In genomic region chr3:38130631-38131065, GRCh38 we compare ENCODE assay signal across 20 cellular contexts. TPM values are rescaled to one million over a fixed set of nuclear protein-coding genes. Genes with fewer than 3 reads are reported as not detected.
DNase-seq lines count a peak whose midpoint lies in the region; ATAC-seq and TF ChIP-seq lines count a peak whose summit lies in the region.
"Had no signal": no experiment of that assay in that cellular context is flagged by ENCODE, and none has a peak within 500 bp of the region (broad histone marks: within the 10 kb centered on the region; RNA-seq: fewer than 3 reads in every experiment).

No MANE protein-coding gene starts in this region.

- no peak overlapping the region for H3K4me3 Mint-ChIP-seq in activated CD8-positive, alpha-beta memory T cell treated with anti-CD3 and anti-CD28 coated beads, Interleukin-2, amount 10 ng/mL, durations not matched to agents 7 days and 5 days
- H3K4me3 Mint-ChIP-seq: neural progenitor cell had no signal

- peak; percentile 18 for DNase-seq in activated CD8-positive, alpha-beta memory T cell treated with anti-CD3 and anti-CD28 coated beads, Interleukin-2, amount 10 ng/mL, durations not matched to agents 7 days and 5 days
- no peak for DNase-seq in activated CD8-positive, alpha-beta memory T cell treated with anti-CD3 and anti-CD28 coated beads, Interleukin-2, amount 50 U/mL, for 4 hours
- DNase-seq in hepatocyte (ENCODE audit: low spot score), result peak; percentile 56
- DNase-seq in posterior vena cava (ENCODE audit: low spot score), result peak; percentile 57
- no peak for DNase-seq in PC-3
- DNase-seq in GM10248 (ENCODE audit: extremely low spot score), result no peak
- DNase-seq: 8988T; activated naive CD4-positive, alpha-beta T cell; cerebellar nuclear complex; effector CD4-positive, alpha-beta T cell; gastrocnemius medialis; midbrain; NCI-H1436; NCI-H526 treated with DMSO at 0.1 percent for 48 hours; stimulated activated CD4-positive, alpha-beta T cell treated with anti-CD3 and anti-CD28 coated beads, Interleukin-4, amount 100 ng/mL, for 24 hours; SW 1271 had no signal

- no peak for ATAC-seq in activated CD8-positive, alpha-beta memory T cell treated with anti-CD3 and anti-CD28 coated beads, Interleukin-2, amount 10 ng/mL, durations not matched to agents 7 days and 5 days
- no peak for ATAC-seq in HG02798 (IDR thresholded peaks at IDR 0.05; ENCODE audit: poor library complexity, unreplicated experiment)
- no peak for ATAC-seq in PC-3
- ATAC-seq: esophagus mucosa, gastrocnemius medialis had no signal

- CTCF ChIA-PET in activated CD8-positive, alpha-beta memory T cell treated with anti-CD3 and anti-CD28 coated beads, Interleukin-2, amount 10 ng/mL, durations not matched to agents 7 days and 5 days (lab: Charles Lee), result interaction anchor here (1.0 to 1.8 kb wide), 2 partner anchors 8 to 134 kb away, joined by 3 to 4 read pairs; no protein-coding TSS in a partner anchor
- CTCF ChIA-PET in PC-3 (lab: Charles Lee) (no interaction called here), GM10248 (lab: Yijun Ruan, JAX) (interaction anchor here (1.0 to 7.3 kb wide), 4 partner anchors 11 to 168 kb away, joined by 3 to 71 read pairs (median 4); no protein-coding TSS in a partner anchor)

- no TSS peak for BruUV-seq in PC-3 (replicated peaks; lab: Mats Ljungman, UMichigan)

- TF ChIP-seq CTCF in OCI-LY3 (IDR thresholded peaks at IDR 0.05; ENCODE audit: low read depth, low read length) (no peak), hepatocyte (IDR thresholded peaks at IDR 0.05; ENCODE audit: poor library complexity) (no peak), PC-3 (conservative IDR thresholded peaks at IDR 0.05; ENCODE audit: low read depth, low read length) (no peak), GM10248 (IDR thresholded peaks at IDR 0.05; ENCODE audit: control extremely low read depth, extremely low read depth, low read depth, missing control alignments) (no peak)

- H3K27me3 ChIP-seq in OCI-LY3 (ENCODE audit: low read depth, low read length), result no peaks in the 10 kb centered on the region
- H3K27me3 ChIP-seq in hepatocyte, result no peaks in the 10 kb centered on the region
- no peaks in the 10 kb centered on the region for H3K27me3 ChIP-seq in PC-3 (ENCODE audit: low read length)
- H3K27me3 ChIP-seq: gastrocnemius medialis, neural progenitor cell had no signal

- peaks cover 27% of the 10 kb centered on the region for H3K4me1 ChIP-seq in OCI-LY3 (ENCODE audit: low read length)
- H3K4me1 ChIP-seq in hepatocyte (ENCODE audit: insufficient read depth), result peaks cover 44% of the 10 kb centered on the region
- H3K4me1 ChIP-seq in PC-3 (ENCODE audit: insufficient read depth, low read length), result peaks cover 43% of the 10 kb centered on the region

- peak overlapping the region; percentile 28 for H3K27ac ChIP-seq in OCI-LY3 (ENCODE audit: low read length)
- H3K27ac ChIP-seq in hepatocyte, result peak overlapping the region; percentile 96
- H3K27ac ChIP-seq in PC-3 (ENCODE audit: low read length), result no peak overlapping the region
- H3K27ac ChIP-seq: gastrocnemius medialis, neural progenitor cell had no signal

- POLR2A ChIA-PET in PC-3 (lab: Charles Lee; ENCODE audit: unreplicated experiment) (no interaction called here), GM10248 (lab: Yijun Ruan, JAX) (no interaction called here)

- H3K9me3 ChIP-seq in OCI-LY3 (ENCODE audit: insufficient read depth, low read length), result no peaks in the 10 kb centered on the region
- H3K9me3 ChIP-seq in hepatocyte (ENCODE audit: low read depth), result no peaks in the 10 kb centered on the region
- no peaks in the 10 kb centered on the region for H3K9me3 ChIP-seq in PC-3 (ENCODE audit: low read length)
- H3K9me3 ChIP-seq: gastrocnemius medialis had no signal

- H3K4me2 ChIP-seq in OCI-LY3 (ENCODE audit: low read length) (peak overlapping the region; percentile 43), hepatocyte (peak overlapping the region; percentile 57), PC-3 (ENCODE audit: low read length) (no peak overlapping the region)
- H3K4me2 ChIP-seq: neural progenitor cell had no signal

- no peaks in the 10 kb centered on the region for H3K9me2 ChIP-seq in hepatocyte (replicated peaks; ENCODE audit: insufficient read depth)
- H3K9me2 ChIP-seq in PC-3 (replicated peaks; ENCODE audit: low read length), result no peaks in the 10 kb centered on the region

- 0 out of 2 replicates have a peak overlapping the region, but pooled peaks have one; percentile 0 for H3K9ac ChIP-seq in OCI-LY3 (ENCODE audit: low read length)
- no peak overlapping the region for H3K9ac ChIP-seq in PC-3 (ENCODE audit: low read length)
- H3K9ac ChIP-seq: neural progenitor cell had no signal

- no peaks in the 10 kb centered on the region for H3K9me3 Mint-ChIP-seq in activated CD8-positive, alpha-beta memory T cell treated with anti-CD3 and anti-CD28 coated beads, Interleukin-2, amount 10 ng/mL, durations not matched to agents 7 days and 5 days (ENCODE audit: low read depth)
- H3K9me3 Mint-ChIP-seq: neural progenitor cell had no signal

- WGBS in hepatocyte (ENCODE audit: low lambda C conversion rate, missing lambda C conversion rate), result 86% methylated on average over 3 of the region's 3 CpGs

- H3K79me2 ChIP-seq in OCI-LY3 (ENCODE audit: low read length) (peaks cover 15% of the 10 kb centered on the region), hepatocyte (peaks cover 49% of the 10 kb centered on the region), PC-3 (ENCODE audit: low read length) (peaks cover 52% of the 10 kb centered on the region)

- no peak overlapping the region for H2AFZ ChIP-seq in OCI-LY3 (ENCODE audit: low read depth, low read length)
- no peak overlapping the region for H2AFZ ChIP-seq in hepatocyte
- H2AFZ ChIP-seq in PC-3 (ENCODE audit: low read length), result no peak overlapping the region
- H2AFZ ChIP-seq: neural progenitor cell had no signal

- peaks cover 27% of the 10 kb centered on the region for H4K20me1 ChIP-seq in OCI-LY3 (ENCODE audit: insufficient read depth, low read length)
- H4K20me1 ChIP-seq in hepatocyte (ENCODE audit: insufficient read depth, poor library complexity, severe bottlenecking), result peaks cover 2% of the 10 kb centered on the region
- H4K20me1 ChIP-seq in PC-3 (ENCODE audit: low read length), result no peaks in the 10 kb centered on the region

- H3K36me3 Mint-ChIP-seq in activated CD8-positive, alpha-beta memory T cell treated with anti-CD3 and anti-CD28 coated beads, Interleukin-2, amount 10 ng/mL, durations not matched to agents 7 days and 5 days, result peaks cover 51% of the 10 kb centered on the region

- peaks cover 4% of the 10 kb centered on the region for H3F3A ChIP-seq in PC-3 (ENCODE audit: low read length, unreplicated experiment)

- H3K27me3 Mint-ChIP-seq in activated CD8-positive, alpha-beta memory T cell treated with anti-CD3 and anti-CD28 coated beads, Interleukin-2, amount 10 ng/mL, durations not matched to agents 7 days and 5 days, result no peaks in the 10 kb centered on the region

- intact Hi-C loops in posterior vena cava (cut with DNase I), result loop anchor here in 1 of 2 donors (10.0 kb wide), 1 partner anchor 114 kb away; no protein-coding TSS in a partner anchor
- intact Hi-C loops in PC-3 (cut with micrococcal nuclease), result loop anchor here (10.0 kb wide), 2 partner anchors 324 to 1254 kb away; partner anchors contain the start of genes ACVR2B and SLC25A38

- H3K36me3 ChIP-seq in OCI-LY3 (replicated peaks; ENCODE audit: low read depth, low read length) (peaks cover 70% of the 10 kb centered on the region), hepatocyte (replicated peaks; ENCODE audit: insufficient read depth, low read depth) (no peaks in the 10 kb centered on the region), PC-3 (ENCODE audit: low read depth, low read length) (peaks cover 72% of the 10 kb centered on the region)
- H3K36me3 ChIP-seq: neural progenitor cell had no signal

- H3K4me1 Mint-ChIP-seq in activated CD8-positive, alpha-beta memory T cell treated with anti-CD3 and anti-CD28 coated beads, Interleukin-2, amount 10 ng/mL, durations not matched to agents 7 days and 5 days, result peaks cover 25% of the 10 kb centered on the region

- H3K27ac Mint-ChIP-seq in activated CD8-positive, alpha-beta memory T cell treated with anti-CD3 and anti-CD28 coated beads, Interleukin-2, amount 10 ng/mL, durations not matched to agents 7 days and 5 days, result no peak overlapping the region
- H3K27ac Mint-ChIP-seq: neural progenitor cell had no signal

- H3K4me3 ChIP-seq in OCI-LY3 (ENCODE audit: low read length), result no peak overlapping the region
- no peak overlapping the region for H3K4me3 ChIP-seq in hepatocyte
- H3K4me3 ChIP-seq in PC-3 (ENCODE audit: low read length), result no peak overlapping the region
- H3K4me3 ChIP-seq: gastrocnemius medialis, neural progenitor cell had no signal

RNA-seq across cellular contexts. Expression of gene ACAA1, which starts 6.3 kb away (rescaled TPM):
- total RNA-seq in activated CD8-positive, alpha-beta memory T cell treated with anti-CD3 and anti-CD28 coated beads, Interleukin-2, amount 10 ng/mL, durations not matched to agents 7 days and 5 days, result 10 to 100 TPM; 91.3 to 91.7 TPM
- total RNA-seq in hepatocyte, result 141 and 152 TPM in 2 replicates
- 213 and 250 TPM in 2 replicates for polyA plus RNA-seq in hepatocyte
- 10 to 100 TPM; 29.8 to 41.9 TPM for total RNA-seq in posterior vena cava
- 76.4 and 94.5 TPM in 2 replicates for total RNA-seq in PC-3 (2014; rRNA removed)

RNA-seq across cellular contexts. Expression of gene MYD88, which starts 7.8 kb away (rescaled TPM):
- total RNA-seq in activated CD8-positive, alpha-beta memory T cell treated with anti-CD3 and anti-CD28 coated beads, Interleukin-2, amount 10 ng/mL, durations not matched to agents 7 days and 5 days, result 10 to 100 TPM; 69.3 to 70.3 TPM
- 12.7 and 14.3 TPM in 2 replicates for total RNA-seq in hepatocyte
- 44.7 and 51.4 TPM in 2 replicates for polyA plus RNA-seq in hepatocyte
- total RNA-seq in posterior vena cava, result 10 to 100 TPM; 24.7 to 26.3 TPM
- 17.7 and 19.1 TPM in 2 replicates for total RNA-seq in PC-3 (2014; rRNA removed)

RNA-seq across cellular contexts. Expression of gene OXSR1, which starts 34.7 kb away (rescaled TPM):
- total RNA-seq in activated CD8-positive, alpha-beta memory T cell treated with anti-CD3 and anti-CD28 coated beads, Interleukin-2, amount 10 ng/mL, durations not matched to agents 7 days and 5 days, result 10 to 100 TPM; 47.8 to 56.3 TPM
- total RNA-seq in hepatocyte (30.7 TPM in 2 replicates), posterior vena cava (10 to 100 TPM; 30.4 to 52.3 TPM), PC-3 (2014; rRNA removed) (42.2 and 47.7 TPM in 2 replicates)
- 11.7 and 15.7 TPM in 2 replicates for polyA plus RNA-seq in hepatocyte

Comparison
In these comparisons a context has a peak if more than half of its experiments do, and no peak if none do; other contexts are left out.
1. DNase-seq: peak in activated CD8-positive, alpha-beta memory T cell treated with anti-CD3 and anti-CD28 coated beads, Interleukin-2, amount 10 ng/mL, durations not matched to agents 7 days and 5 days (single experiment), hepatocyte (single experiment) and posterior vena cava (single experiment); none in activated CD8-positive, alpha-beta memory T cell treated with anti-CD3 and anti-CD28 coated beads, Interleukin-2, amount 50 U/mL, for 4 hours (single experiment), PC-3 (single experiment) and GM10248 (single experiment).